Comparison of ENCODE assay signal across 7 cellular contexts in the genomic region with DNA sequence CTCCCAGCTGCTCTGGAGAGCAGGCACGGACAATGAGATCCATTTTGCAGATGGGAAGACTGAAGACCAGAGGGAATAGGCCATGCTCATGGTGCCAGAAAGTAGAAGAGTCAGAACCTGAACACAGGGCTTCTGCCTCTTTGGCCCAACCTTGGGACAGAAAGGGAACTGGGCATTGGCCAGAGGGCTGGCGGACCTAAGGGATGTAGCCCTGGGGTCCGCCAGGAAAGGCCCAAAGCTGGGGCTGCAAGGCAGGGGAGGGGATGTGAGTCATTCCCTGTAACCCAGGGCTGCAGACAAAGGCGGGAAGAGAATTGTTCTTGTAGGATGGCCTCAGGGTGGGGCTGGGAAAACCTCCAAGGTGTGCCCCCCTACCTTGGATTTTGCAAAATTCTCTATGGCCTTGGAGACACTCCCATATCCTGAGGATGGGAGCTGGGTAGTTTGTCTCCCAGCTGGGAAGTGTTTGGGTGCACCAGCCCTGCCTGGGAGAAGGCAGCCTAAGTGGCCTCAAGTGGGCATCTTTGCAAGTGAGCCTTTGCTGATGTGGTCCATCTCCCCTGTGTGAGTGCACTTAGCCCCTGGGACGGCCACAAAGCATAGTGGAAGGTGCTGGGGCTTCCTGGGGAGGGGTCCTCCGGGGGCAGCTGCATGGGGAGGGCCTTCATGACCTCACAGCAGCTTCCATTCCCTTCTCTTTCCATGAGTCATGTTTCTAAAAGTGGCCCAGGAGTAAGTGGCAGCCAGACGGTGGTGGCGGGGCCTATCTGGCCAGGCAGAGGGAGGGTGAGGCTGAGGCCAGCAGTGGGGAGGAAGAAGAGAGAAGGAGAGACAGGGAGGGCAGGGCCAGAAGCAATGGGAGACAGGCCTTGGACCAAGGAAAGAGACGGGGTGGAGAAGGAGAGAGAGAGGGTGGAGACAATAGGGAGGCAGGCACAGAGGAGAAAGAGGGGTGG. TPM values are rescaled to one million over a fixed set of nuclear protein-coding genes. Genes with fewer than 3 reads are reported as not detected.
DNase-seq lines count a peak whose midpoint lies in the region; ATAC-seq, FAIRE-seq and TF ChIP-seq lines count a peak whose summit lies in the region.

No MANE protein-coding gene starts in this region.

- H2AFZ ChIP-seq in astrocyte (ENCODE audit: low read depth, low read length): peak overlapping the region; percentile 79

- H3K79me2 ChIP-seq in astrocyte (ENCODE audit: insufficient read depth, low read length): no peaks in the 10 kb centered on the region

- H3K36me3 Mint-ChIP-seq in astrocyte (ENCODE audit: low read depth, unreplicated experiment): peaks cover 5% of the 10 kb centered on the region

- no peaks in the 10 kb centered on the region for H3K9me3 Mint-ChIP-seq in astrocyte (ENCODE audit: unreplicated experiment)

- DNase-seq in HT1080 (ENCODE audit: low read depth) (peak; percentile 63), astrocyte (ENCODE audit: low read depth) (peak; percentile 63), islet precursor cell (peak; percentile 85), stromal cell of bone marrow (ENCODE audit: low read depth) (peak; percentile 50), Ammon's horn (ENCODE audit: low spot score) (no peak), superior temporal gyrus (ENCODE audit: extremely low spot score) (no peak)

- H3K36me3 ChIP-seq in astrocyte (ENCODE audit: insufficient read depth, low read length): no peaks in the 10 kb centered on the region

- H4K20me1 ChIP-seq in astrocyte (ENCODE audit: insufficient read depth, low read length): no peaks in the 10 kb centered on the region

- no peak for ATAC-seq in GM21360 (IDR thresholded peaks at IDR 0.05; ENCODE audit: unreplicated experiment)

- peak overlapping the region; percentile 21 for H3K9ac ChIP-seq in astrocyte (ENCODE audit: low read length)

- H3K4me1 Mint-ChIP-seq in astrocyte (ENCODE audit: low read depth, unreplicated experiment): peaks cover 19% of the 10 kb centered on the region

- FAIRE-seq in astrocyte (lab: Jason Lieb, UNC): no peak

- no peaks in the 10 kb centered on the region for H3K27me3 ChIP-seq in astrocyte (ENCODE audit: insufficient read depth, low read length)

- peak overlapping the region; percentile 41 for H3K4me2 ChIP-seq in astrocyte (ENCODE audit: low read length)

- H3K4me3 ChIP-seq in astrocyte (ENCODE audit: insufficient read depth, low read depth, low read length): no peak overlapping the region

- peaks cover 14% of the 10 kb centered on the region for H3K27me3 Mint-ChIP-seq in astrocyte (ENCODE audit: low read depth, unreplicated experiment)

- H3K27ac ChIP-seq in astrocyte (ENCODE audit: low read depth, low read length): peak overlapping the region; percentile 21

- peaks cover 20% of the 10 kb centered on the region for H3K4me1 ChIP-seq in astrocyte (ENCODE audit: insufficient read depth, low read length)

- H3K27ac Mint-ChIP-seq in astrocyte (ENCODE audit: unreplicated experiment): peak overlapping the region; percentile 73

- TF ChIP-seq CTCF in astrocyte (IDR thresholded peaks at IDR 0.05; ENCODE audit: insufficient read depth, low read depth, low read length): no peak

- H3K9me3 ChIP-seq in astrocyte (ENCODE audit: insufficient read depth, low read depth, low read length): no peaks in the 10 kb centered on the region

- H3K4me3 Mint-ChIP-seq in astrocyte (ENCODE audit: unreplicated experiment): peak overlapping the region; percentile 3

RNA-seq across cellular contexts. Expression of a gene that starts 9.2 kb away (rescaled TPM):
- 0.10 TPM in 1 of 2 replicates, not detected in the other for total RNA-seq in HT1080 (2014; rRNA removed; shearing (Covaris generic))
- 0.12 TPM in 2 replicates for polyA plus RNA-seq in HT1080 (2015; cell fraction: cytosol; rRNA removed)
- polyA plus RNA-seq in HT1080 (2015; cell fraction: nucleus; rRNA removed): 0.07 and 0.40 TPM in 2 replicates
- total RNA-seq in astrocyte: 6.7 and 10.0 TPM in 2 replicates

RNA-seq across cellular contexts. Expression of a gene that starts 42.9 kb away (rescaled TPM):
- total RNA-seq in HT1080 (2014; rRNA removed; shearing (Covaris generic)): not detected in 2 replicates
- not detected in 2 replicates for polyA plus RNA-seq in HT1080 (2015; cell fraction: cytosol; rRNA removed)
- polyA plus RNA-seq in HT1080 (2015; cell fraction: nucleus; rRNA removed): not detected in 2 replicates
- total RNA-seq in astrocyte: not detected in 2 replicates

Comparison
In these comparisons a context has a peak if more than half of its experiments do, and no peak if none do; other contexts are left out.
1. DNase-seq: peak in HT1080 (single experiment), astrocyte (single experiment), islet precursor cell (single experiment) and stromal cell of bone marrow (single experiment); none in Ammon's horn (single experiment) and superior temporal gyrus (single experiment).